ENCODE assay signal across 8 cellular contexts in genomic region chr9:113591899-113592625, GRCh38.
DNase-seq lines count a peak whose midpoint lies in the region; ATAC-seq and TF ChIP-seq lines count a peak whose summit lies in the region.
"Had no signal": no experiment of that assay in that cellular context is flagged by ENCODE, and none has a peak within 500 bp of the region (broad histone marks: within the 10 kb centered on the region; RNA-seq: fewer than 3 reads in every experiment).

No MANE protein-coding gene starts in this region.

- peak overlapping the region in 1 of 3 donors; percentile 50 for H3K9ac ChIP-seq in skeletal muscle tissue (ENCODE audit: low read depth in 1 of 3, low read length in 3 of 3)

- no peaks in the 10 kb centered on the region for H3K27me3 Mint-ChIP-seq in chondrocyte (ENCODE audit: low read depth)

- H3K36me3 ChIP-seq in skeletal muscle tissue (ENCODE audit: control insufficient read depth in 3 of 3, insufficient read depth in 3 of 3, low read length in 3 of 3) = peaks cover 11 to 37% (median 16%) of the 10 kb centered on the region in 3 donors

- peaks cover 37% of the 10 kb centered on the region for H3K4me1 Mint-ChIP-seq in chondrocyte (ENCODE audit: low read depth)

- peak overlapping the region; percentile 47 for H3K27ac ChIP-seq in skeletal muscle tissue (ENCODE audit: low read depth, low read length)

- H3K36me3 Mint-ChIP-seq in chondrocyte (ENCODE audit: low read depth) = peaks cover 14% of the 10 kb centered on the region

- H3K27ac Mint-ChIP-seq in chondrocyte (ENCODE audit: unreplicated experiment) = peak overlapping the region; percentile 51

- peak; percentile 44 for TF ChIP-seq CTCF in chondrocyte (IDR thresholded peaks at IDR 0.05)

- DNase-seq in chondrocyte (ENCODE audit: low spot score) (peak; percentile 53), GDM1 (lab: John Stamatoyannopoulos, UW) (no peak), foreskin melanocyte (no peak), DMS153 (lab: John Stamatoyannopoulos, UW) (no peak)

- no peak overlapping the region for H3K4me3 ChIP-seq in skeletal muscle tissue (ENCODE audit: low read length in 3 of 3)
- H3K4me3 ChIP-seq: smooth muscle cell had no signal

- no peak overlapping the region for H3K4me3 Mint-ChIP-seq in chondrocyte (ENCODE audit: unreplicated experiment)

- H3K27me3 ChIP-seq in skeletal muscle tissue (ENCODE audit: control insufficient read depth in 3 of 3, insufficient read depth in 3 of 3, low read length in 3 of 3) = no peaks in the 10 kb centered on the region

- ATAC-seq in GM18907 (IDR thresholded peaks at IDR 0.05; ENCODE audit: unreplicated experiment) (peak; percentile 8), HG02610 (IDR thresholded peaks at IDR 0.05; ENCODE audit: unreplicated experiment) (peak; percentile 4)

- no peaks in the 10 kb centered on the region for H3K9me3 ChIP-seq in skeletal muscle tissue (ENCODE audit: control insufficient read depth in 3 of 3, low read length in 3 of 3)

- H3K9me3 Mint-ChIP-seq in chondrocyte (ENCODE audit: low read depth) = no peaks in the 10 kb centered on the region

- peaks cover 58 to 72% (median 59%) of the 10 kb centered on the region in 3 donors for H3K4me1 ChIP-seq in skeletal muscle tissue (ENCODE audit: control insufficient read depth in 3 of 3, insufficient read depth in 3 of 3, low read length in 3 of 3)
